12 cellular contexts compared by ENCODE assay signal in the genomic region with DNA sequence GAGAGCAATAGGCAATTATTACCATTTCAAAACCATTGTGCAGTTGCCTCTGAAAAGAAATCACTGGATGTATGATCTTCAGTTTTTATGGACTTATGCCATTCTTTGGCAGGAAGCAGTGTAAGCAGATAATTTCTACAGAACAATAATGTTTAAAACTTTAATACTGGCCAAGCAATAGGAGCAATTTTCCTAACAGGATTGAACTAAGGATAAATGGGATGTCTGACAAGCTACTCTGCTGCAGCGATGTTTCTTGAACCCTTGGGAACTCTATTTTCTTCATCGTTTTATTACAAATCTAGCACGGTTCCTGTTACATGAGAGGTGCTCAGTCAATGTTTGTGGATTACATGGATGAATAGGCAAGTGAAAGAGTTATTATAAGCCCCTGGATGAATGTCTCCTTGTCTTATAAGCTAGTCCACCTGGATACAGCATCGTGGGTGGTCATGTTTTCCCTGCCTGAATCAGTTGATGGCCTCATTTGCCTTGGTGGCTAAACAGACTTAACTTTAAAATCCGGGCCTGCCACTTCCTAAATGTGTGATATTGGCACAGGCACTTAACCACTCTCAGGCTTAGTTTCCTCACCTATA.
DNase-seq lines count a peak whose midpoint lies in the region; ATAC-seq and TF ChIP-seq lines count a peak whose summit lies in the region.
"Had no signal": no experiment of that assay in that cellular context is flagged by ENCODE, and none has a peak within 500 bp of the region (broad histone marks: within the 10 kb centered on the region; RNA-seq: fewer than 3 reads in every experiment).

No MANE protein-coding gene starts in this region.

- no peaks in the 10 kb centered on the region for H3K36me3 ChIP-seq in PC-3 (ENCODE audit: low read depth, low read length)

- H4K20me1 ChIP-seq in PC-3 (ENCODE audit: low read length), result no peaks in the 10 kb centered on the region

- H3K27me3 ChIP-seq in PC-3 (ENCODE audit: low read length), result no peaks in the 10 kb centered on the region

- no peak for TF ChIP-seq CTCF in PC-3 (conservative IDR thresholded peaks at IDR 0.05; ENCODE audit: low read depth, low read length)

- CTCF ChIA-PET in PC-3 (lab: Charles Lee), result no interaction called here
- CTCF ChIA-PET in activated CD4-positive, alpha-beta memory T cell treated with anti-CD3 and anti-CD28 coated beads for 36 hours (lab: Charles Lee), result no interaction called here

- no peaks in the 10 kb centered on the region for H3K9me2 ChIP-seq in PC-3 (replicated peaks; ENCODE audit: low read length)

- H3K27me3 Mint-ChIP-seq in natural killer cell treated with Interleukin-12 subunit alpha and Interleukin-12 subunit beta and Interleukin-15 and Interleukin-18, amount 100 ng/mL, for 72 hours, result no peaks in the 10 kb centered on the region
- no peaks in the 10 kb centered on the region for H3K27me3 Mint-ChIP-seq in activated CD4-positive, alpha-beta memory T cell treated with anti-CD3 and anti-CD28 coated beads for 36 hours

- DNase-seq in NCI-H1048 (lab: John Stamatoyannopoulos, UW), result peak; percentile 49
- DNase-seq in NCI-H2107 (lab: John Stamatoyannopoulos, UW), result peak; percentile 57
- DNase-seq in PC-3, result no peak
- DNase-seq in natural killer cell treated with Interleukin-12 subunit alpha and Interleukin-12 subunit beta and Interleukin-15 and Interleukin-18, amount 100 ng/mL, for 72 hours (ENCODE audit: low spot score), result no peak
- DNase-seq in activated CD4-positive, alpha-beta memory T cell treated with anti-CD3 and anti-CD28 coated beads for 36 hours, result no peak
- no peak for DNase-seq in superior temporal gyrus (ENCODE audit: extremely low spot score)
- DNase-seq: amygdala; H7; mucosa of descending colon; NCI-H1436; stimulated activated naive CD4-positive, alpha-beta T cell had no signal

- H3K9me3 ChIP-seq in PC-3 (ENCODE audit: low read length), result no peaks in the 10 kb centered on the region
- H3K9me3 ChIP-seq: mucosa of descending colon had no signal

- H3K4me2 ChIP-seq in PC-3 (ENCODE audit: low read length), result no peak overlapping the region

- no peak overlapping the region for H3K27ac ChIP-seq in PC-3 (ENCODE audit: low read length)

- H3K79me2 ChIP-seq in PC-3 (ENCODE audit: low read length), result no peaks in the 10 kb centered on the region

- H3K4me3 ChIP-seq in PC-3 (ENCODE audit: low read length), result no peak overlapping the region
- H3K4me3 ChIP-seq: mucosa of descending colon had no signal

- no TSS peak for BruUV-seq in PC-3 (replicated peaks; lab: Mats Ljungman, UMichigan)

- peaks cover 15% of the 10 kb centered on the region for H3K36me3 Mint-ChIP-seq in natural killer cell treated with Interleukin-12 subunit alpha and Interleukin-12 subunit beta and Interleukin-15 and Interleukin-18, amount 100 ng/mL, for 72 hours
- H3K36me3 Mint-ChIP-seq in activated CD4-positive, alpha-beta memory T cell treated with anti-CD3 and anti-CD28 coated beads for 36 hours, result no peaks in the 10 kb centered on the region

- H3K4me3 Mint-ChIP-seq in natural killer cell treated with Interleukin-12 subunit alpha and Interleukin-12 subunit beta and Interleukin-15 and Interleukin-18, amount 100 ng/mL, for 72 hours, result no peak overlapping the region
- no peak overlapping the region for H3K4me3 Mint-ChIP-seq in activated CD4-positive, alpha-beta memory T cell treated with anti-CD3 and anti-CD28 coated beads for 36 hours

- POLR2A ChIA-PET in PC-3 (lab: Charles Lee; ENCODE audit: unreplicated experiment), result no interaction called here
- POLR2A ChIA-PET in activated CD4-positive, alpha-beta memory T cell treated with anti-CD3 and anti-CD28 coated beads for 36 hours (lab: Charles Lee), result no interaction called here

- ATAC-seq in PC-3 (peak; percentile 31; the same call in 1 of the 2 replicates), HG02610 (IDR thresholded peaks at IDR 0.05; ENCODE audit: unreplicated experiment) (no peak)
- ATAC-seq in natural killer cell treated with Interleukin-12 subunit alpha and Interleukin-12 subunit beta and Interleukin-15 and Interleukin-18, amount 100 ng/mL, for 72 hours, result no peak
- ATAC-seq: mucosa of descending colon had no signal

- H3F3A ChIP-seq in PC-3 (ENCODE audit: low read length, unreplicated experiment), result no peaks in the 10 kb centered on the region

- H3K9me3 Mint-ChIP-seq in natural killer cell treated with Interleukin-12 subunit alpha and Interleukin-12 subunit beta and Interleukin-15 and Interleukin-18, amount 100 ng/mL, for 72 hours, result peaks cover 11% of the 10 kb centered on the region
- no peaks in the 10 kb centered on the region for H3K9me3 Mint-ChIP-seq in activated CD4-positive, alpha-beta memory T cell treated with anti-CD3 and anti-CD28 coated beads for 36 hours

- peak overlapping the region; percentile 11 to 65 for H3K27ac Mint-ChIP-seq in natural killer cell treated with Interleukin-12 subunit alpha and Interleukin-12 subunit beta and Interleukin-15 and Interleukin-18, amount 100 ng/mL, for 72 hours
- H3K27ac Mint-ChIP-seq in activated CD4-positive, alpha-beta memory T cell treated with anti-CD3 and anti-CD28 coated beads for 36 hours, result no peak overlapping the region

- peaks cover 6% of the 10 kb centered on the region for H3K4me1 ChIP-seq in PC-3 (ENCODE audit: insufficient read depth, low read length)

- intact Hi-C loops in PC-3 (cut with micrococcal nuclease), result no loop called here
- intact Hi-C loops in activated CD4-positive, alpha-beta memory T cell treated with anti-CD3 and anti-CD28 coated beads for 36 hours (cut with micrococcal nuclease), result no loop called here

- H3K9ac ChIP-seq in PC-3 (ENCODE audit: low read length), result no peak overlapping the region

- H3K4me1 Mint-ChIP-seq in natural killer cell treated with Interleukin-12 subunit alpha and Interleukin-12 subunit beta and Interleukin-15 and Interleukin-18, amount 100 ng/mL, for 72 hours (ENCODE audit: low read depth in 2 of 2), result peaks cover 28 to 41% of the 10 kb centered on the region in 2 donors
- H3K4me1 Mint-ChIP-seq in activated CD4-positive, alpha-beta memory T cell treated with anti-CD3 and anti-CD28 coated beads for 36 hours (ENCODE audit: low read depth), result no peaks in the 10 kb centered on the region

- no peak overlapping the region for H2AFZ ChIP-seq in PC-3 (ENCODE audit: low read length)

Comparison
In these comparisons a context has a peak if more than half of its experiments do, and no peak if none do; other contexts are left out.
1. DNase-seq: peak in NCI-H1048 (single experiment) and NCI-H2107 (single experiment); none in PC-3 (single experiment), natural killer cell treated with Interleukin-12 subunit alpha and Interleukin-12 subunit beta and Interleukin-15 and Interleukin-18, amount 100 ng/mL, for 72 hours (single experiment), activated CD4-positive, alpha-beta memory T cell treated with anti-CD3 and anti-CD28 coated beads for 36 hours (single experiment) and superior temporal gyrus (single experiment).